ENCODE assay signal across 8 cellular contexts in the genomic region with DNA sequence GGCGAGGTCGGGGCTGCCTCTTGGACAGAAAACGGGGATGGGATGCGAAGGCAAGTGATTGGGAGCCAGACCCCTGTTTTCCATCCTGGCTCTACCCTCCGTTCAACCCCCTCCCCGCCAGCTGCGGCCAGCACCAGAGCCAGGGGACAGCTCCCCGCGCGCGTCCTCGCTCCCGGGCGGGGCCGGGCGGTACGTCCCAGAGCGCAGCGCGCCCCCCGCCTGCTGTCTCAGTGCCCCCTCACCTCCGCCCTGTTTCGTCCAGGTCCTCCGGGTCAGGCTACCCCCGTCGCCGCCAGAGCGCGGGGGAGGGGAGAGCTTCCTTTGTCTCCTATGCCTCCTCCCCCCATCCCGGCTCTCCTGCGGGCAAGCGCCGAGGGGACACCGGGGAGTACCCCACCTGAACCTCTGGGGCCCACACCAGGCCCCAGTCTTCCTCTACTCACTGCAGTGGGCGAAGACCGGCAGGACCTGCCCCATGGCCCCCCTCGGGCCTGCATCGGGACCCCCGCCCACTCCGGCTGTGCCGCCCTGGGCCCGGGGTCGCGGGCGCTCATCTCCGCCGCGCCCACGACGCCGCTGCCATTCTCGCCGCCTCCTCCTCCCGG. TPM values are rescaled to one million over a fixed set of nuclear protein-coding genes. Genes with fewer than 3 reads are reported as not detected.
DNase-seq lines count a peak whose midpoint lies in the region; ATAC-seq, FAIRE-seq and TF ChIP-seq lines count a peak whose summit lies in the region.

No MANE protein-coding gene starts in this region.

- TF ChIP-seq POLR2A in GM12878 (IDR thresholded peaks at IDR 0.05; ENCODE audit: low read depth, low read length): no peak; the same call in 1 of the 2 replicates

- no peaks in the 10 kb centered on the region for H3F3A ChIP-seq in PC-3 (ENCODE audit: low read length, unreplicated experiment)

- RAD21 ChIA-PET in GM12878 (lab: Charles Lee; ENCODE audit: unreplicated experiment): interaction anchor here (0.7 to 1.9 kb wide), 3 partner anchors 11 to 145 kb away, joined by 3 to 9 read pairs (median 4); no protein-coding TSS in a partner anchor

- 3% methylated on average over 41 of the region's 54 CpGs for WGBS in GM12878 (ENCODE audit: insufficient coverage, insufficient replicate concordance, low lambda C conversion rate, missing lambda C conversion rate)

- peak overlapping the region; percentile 81 for H3K4me3 Mint-ChIP-seq in CD4-positive, alpha-beta T cell
- peak overlapping the region; percentile 52 to 76 (median 70) for H3K4me3 Mint-ChIP-seq in immature natural killer cell

- TF ChIP-seq CTCF in CD4-positive, alpha-beta T cell (IDR thresholded peaks at IDR 0.05): no peak
- TF ChIP-seq CTCF in HEK293 (tag by site-specific recombination; IDR thresholded peaks at IDR 0.05): no peak
- TF ChIP-seq CTCF in PC-3 (conservative IDR thresholded peaks at IDR 0.05; ENCODE audit: low read depth, low read length): no peak
- no peak for TF ChIP-seq CTCF in GM12878 (IDR thresholded peaks at IDR 0.05 in 2 of 3, conservative IDR thresholded peaks at IDR 0.05 in 1 of 3; ENCODE audit: control insufficient read depth in 2 of 3, extremely low read depth in 1 of 3, insufficient read depth in 1 of 3, low read depth in 3 of 3, low read length in 3 of 3)

- H3K4me1 Mint-ChIP-seq in CD4-positive, alpha-beta T cell (ENCODE audit: low read depth): peaks cover 43% of the 10 kb centered on the region
- H3K4me1 Mint-ChIP-seq in immature natural killer cell: peaks cover 42 to 43% of the 10 kb centered on the region in 2 donors

- in situ Hi-C loops in GM12878 (cut with MboI): no loop called here

- no peak for TF ChIP-seq EP300 in GM12878 (IDR thresholded peaks at IDR 0.05; ENCODE audit: borderline replicate concordance in 1 of 2, control insufficient read depth in 1 of 2, low read depth in 2 of 2, low read length in 2 of 2)

- H3K79me2 ChIP-seq in PC-3 (ENCODE audit: low read length): no peaks in the 10 kb centered on the region
- H3K79me2 ChIP-seq in GM12878 (ENCODE audit: control insufficient read depth, insufficient read depth, low read length): no peaks in the 10 kb centered on the region

- H3K9ac ChIP-seq in PC-3 (ENCODE audit: low read length) (no peak overlapping the region; the same call in 1 of the 2 replicates), GM12878 (ENCODE audit: control insufficient read depth, insufficient read depth, low read length) (peak overlapping the region; percentile 24; the same call in 1 of the 2 replicates)

- DNase-seq in CD4-positive, alpha-beta T cell: peak in 5 of 10 experiments; percentile 28 to 56 (median 45)
- DNase-seq in PC-3 (peak; percentile 18), GM12878 (ENCODE audit: low read depth, low spot score) (no peak), immature natural killer cell (peak; percentile 38 to 49 (median 40)), NCI-H187 (lab: John Stamatoyannopoulos, UW) (no peak)
- DNase-seq in stimulated activated CD4-positive, alpha-beta T cell treated with anti-CD3 and anti-CD28 coated beads, Interleukin-4, amount 100 ng/mL, for 1 hour: peak; percentile 54

- ATAC-seq in CD4-positive, alpha-beta T cell (ENCODE audit: poor library complexity): peak; percentile 28
- ATAC-seq in PC-3 (peak; percentile 8; the same call in 1 of the 2 replicates), GM12878 (no peak), GM18520 (IDR thresholded peaks at IDR 0.05; ENCODE audit: unreplicated experiment) (no peak)

- no peaks in the 10 kb centered on the region for H3K9me3 ChIP-seq in CD4-positive, alpha-beta T cell (ENCODE audit: control insufficient read depth, low read length)
- H3K9me3 ChIP-seq in HEK293 (ENCODE audit: control insufficient read depth, insufficient read depth, low read depth, low read length): no peaks in the 10 kb centered on the region
- H3K9me3 ChIP-seq in PC-3 (ENCODE audit: low read length): no peaks in the 10 kb centered on the region
- H3K9me3 ChIP-seq in GM12878 (replicated peaks; ENCODE audit: control insufficient read depth, insufficient read depth, low read length): no peaks in the 10 kb centered on the region; the same call in 2 of the 3 replicates

- no peaks in the 10 kb centered on the region for H3K9me3 Mint-ChIP-seq in CD4-positive, alpha-beta T cell
- no peaks in the 10 kb centered on the region for H3K9me3 Mint-ChIP-seq in immature natural killer cell

- H3K27ac Mint-ChIP-seq in CD4-positive, alpha-beta T cell: no peak overlapping the region
- H3K27ac Mint-ChIP-seq in immature natural killer cell: no peak overlapping the region

- H3K27me3 Mint-ChIP-seq in CD4-positive, alpha-beta T cell: peaks cover 33% of the 10 kb centered on the region
- peaks cover 8 to 20% (median 12%) of the 10 kb centered on the region in 3 donors for H3K27me3 Mint-ChIP-seq in immature natural killer cell (ENCODE audit: low read depth in 3 of 3)

- POLR2A ChIA-PET in CD4-positive, alpha-beta T cell (lab: Charles Lee): interaction anchor here (0.6 to 2.5 kb wide), 7 partner anchors 12 to 147 kb away, joined by 3 to 11 read pairs (median 5); no protein-coding TSS in a partner anchor
- POLR2A ChIA-PET in HEK293 (lab: Yijun Ruan, JAX): interaction anchor here (0.5 to 2.3 kb wide), 5 partner anchors 11 to 145 kb away, joined by 3 to 7 read pairs (median 4); partner anchors contain the start of gene ERCC1
- POLR2A ChIA-PET in PC-3 (lab: Charles Lee; ENCODE audit: unreplicated experiment): no interaction called here
- POLR2A ChIA-PET in GM12878 (lab: Charles Lee): interaction anchor here (0.9 to 2.0 kb wide), 6 partner anchors 10 to 149 kb away, joined by 3 to 6 read pairs (median 3); no protein-coding TSS in a partner anchor

- no peak overlapping the region for H3K27ac ChIP-seq in CD4-positive, alpha-beta T cell (ENCODE audit: low read depth, low read length)
- H3K27ac ChIP-seq in HEK293 (ENCODE audit: extremely low read depth, low read depth, low read length) (no peak overlapping the region), PC-3 (ENCODE audit: low read length) (no peak overlapping the region), GM12878 (ENCODE audit: control insufficient read depth, insufficient read depth) (no peak overlapping the region)

- peaks cover 25% of the 10 kb centered on the region for H3K27me3 ChIP-seq in CD4-positive, alpha-beta T cell (ENCODE audit: control insufficient read depth, insufficient read depth, low read length)
- H3K27me3 ChIP-seq in PC-3 (ENCODE audit: low read length): no peaks in the 10 kb centered on the region
- peaks cover 0 to 9% of the 10 kb centered on the region in 2 experiments; a peak in 3 of 4 replicates for H3K27me3 ChIP-seq in GM12878 (replicated peaks in 1 of 2; ENCODE audit: control insufficient read depth in 2 of 2, insufficient read depth in 2 of 2, low read length in 1 of 2)

- no peak for TF ChIP-seq RAD21 in GM12878 (IDR thresholded peaks at IDR 0.05; ENCODE audit: insufficient read depth, low read depth, low read length)

- FAIRE-seq in GM12878 (lab: Jason Lieb, UNC): no peak

- H3K36me3 Mint-ChIP-seq in CD4-positive, alpha-beta T cell (ENCODE audit: low read depth): no peaks in the 10 kb centered on the region
- H3K36me3 Mint-ChIP-seq in immature natural killer cell: peaks cover 0 to 9% (median 8%) of the 10 kb centered on the region in 3 donors

- intact Hi-C loops in CD4-positive, alpha-beta T cell (cut with DNase I, micrococcal nuclease): no loop called here
- intact Hi-C loops in PC-3 (cut with micrococcal nuclease) (loop anchor here (10.0 kb wide), 1 partner anchor 148 kb away; no protein-coding TSS in a partner anchor), GM12878 (cut with micrococcal nuclease; ENCODE audit: unreplicated experiment) (loop anchor here (5.0 kb wide), 1 partner anchor 76 kb away; no protein-coding TSS in a partner anchor)

- H4K20me1 ChIP-seq in PC-3 (ENCODE audit: low read length) (no peaks in the 10 kb centered on the region), GM12878 (ENCODE audit: control insufficient read depth, insufficient read depth) (peaks cover 6% of the 10 kb centered on the region; the same call in 1 of the 2 replicates)

- H2AFZ ChIP-seq in PC-3 (ENCODE audit: low read length) (peak overlapping the region; percentile 72), GM12878 (ENCODE audit: control insufficient read depth, low read depth, low read length) (no peak overlapping the region; the same call in 1 of the 2 replicates)

- no peaks in the 10 kb centered on the region for H3K9me2 ChIP-seq in PC-3 (replicated peaks; ENCODE audit: low read length)

- BruUV-seq in PC-3 (replicated peaks; lab: Mats Ljungman, UMichigan) (no TSS peak), GM12878 (replicated peaks; lab: Mats Ljungman, UMichigan) (no TSS peak)

- peaks cover 6% of the 10 kb centered on the region for H3K4me1 ChIP-seq in HEK293 (ENCODE audit: control insufficient read depth, insufficient read depth, low read length)
- H3K4me1 ChIP-seq in PC-3 (ENCODE audit: insufficient read depth, low read length): peaks cover 7% of the 10 kb centered on the region; the same call in 1 of the 2 replicates
- peaks cover 22% of the 10 kb centered on the region for H3K4me1 ChIP-seq in GM12878 (ENCODE audit: control insufficient read depth, insufficient read depth, low read length)

- H3K4me2 ChIP-seq in PC-3 (ENCODE audit: low read length): peak overlapping the region; percentile 92
- peak overlapping the region; percentile 94 for H3K4me2 ChIP-seq in GM12878 (ENCODE audit: control insufficient read depth, insufficient read depth)

- SMC1A ChIA-PET in GM12878 (lab: Charles Lee; ENCODE audit: uncharacterized antibody, unreplicated experiment): interaction anchor here (1.0 to 1.5 kb wide), 2 partner anchors 146 to 147 kb away, joined by 3 read pairs; no protein-coding TSS in a partner anchor

- H3K4me3 ChIP-seq in HEK293 (ENCODE audit: low read depth, low read length) (peak overlapping the region; percentile 53), PC-3 (ENCODE audit: low read length) (peak overlapping the region; percentile 75), GM12878 (peak overlapping the region; percentile 55; the same call in 1 of the 2 replicates)

- H3K36me3 ChIP-seq in HEK293 (ENCODE audit: control insufficient read depth in 2 of 2, insufficient read depth in 1 of 2, low read length in 2 of 2): no peaks in the 10 kb centered on the region
- H3K36me3 ChIP-seq in PC-3 (ENCODE audit: low read depth, low read length): no peaks in the 10 kb centered on the region
- no peaks in the 10 kb centered on the region for H3K36me3 ChIP-seq in GM12878 (ENCODE audit: control insufficient read depth in 2 of 2, insufficient read depth in 2 of 2, low read length in 1 of 2)

- CTCF ChIA-PET in CD4-positive, alpha-beta T cell (lab: Charles Lee): interaction anchor here (1.0 to 5.1 kb wide), 6 partner anchors 10 to 146 kb away, joined by 4 to 32 read pairs (median 5); no protein-coding TSS in a partner anchor
- CTCF ChIA-PET in HEK293 (lab: Yijun Ruan, JAX): interaction anchor here (0.7 to 3.2 kb wide), 10 partner anchors 9 to 712 kb away, joined by 3 to 39 read pairs (median 8); no protein-coding TSS in a partner anchor
- CTCF ChIA-PET in PC-3 (lab: Charles Lee): no interaction called here
- CTCF ChIA-PET in GM12878 (lab: Yijun Ruan, JAX): interaction anchor here (0.6 to 6.6 kb wide), 6 partner anchors 9 to 94 kb away, joined by 3 to 65 read pairs (median 4); no protein-coding TSS in a partner anchor

RNA-seq across cellular contexts. Expression of gene RTN2, which starts 0.4 kb away (rescaled TPM):
- total RNA-seq in CD4-positive, alpha-beta T cell: under 1 TPM; 0.60 to 0.70 TPM
- 9.5 and 12.9 TPM in 2 replicates for total RNA-seq in PC-3 (2014; rRNA removed)
- 6.8 and 7.8 TPM in 2 replicates for total RNA-seq in GM12878 (2013; cell fraction: nucleolus; rRNA removed)
- 4.0 and 5.2 TPM in 2 replicates for total RNA-seq in GM12878 (2014; rRNA removed)
- total RNA-seq in GM12878 (2014; rRNA removed; fragmentation: Illumina TruSeq; extraction: Trizol): 3.4 and 4.2 TPM in 2 replicates
- total RNA-seq in GM12878 (2021): 9.7 and 11.6 TPM in 2 replicates
- 20.8 TPM for polyA plus RNA-seq in GM12878 (2011; ENCODE audit: low read depth)
- polyA plus RNA-seq in GM12878 (2011; rRNA removed): 1.1 and 2.6 TPM in 2 replicates
- 4.2 and 4.4 TPM in 2 replicates for polyA plus RNA-seq in GM12878 (2011; cell fraction: cytosol; rRNA removed)
- polyA plus RNA-seq in GM12878 (2011; cell fraction: nucleus; rRNA removed): 3.1 and 4.2 TPM in 2 replicates
- 18.2 and 18.6 TPM in 2 replicates for polyA plus RNA-seq in GM12878 (2012)
- 5.5 and 5.9 TPM in 2 replicates for polyA plus RNA-seq in GM12878 (2014; fragmentation: Illumina TruSeq; extraction: Trizol)
- under 1 TPM; 0.32 to 0.42 TPM for polyA plus RNA-seq in GM12878 (2014; fragmentation: Nextera tagmentation; extraction: Ambion mirVana)
- 10.3 and 11.0 TPM in 2 replicates for polyA plus RNA-seq in GM12878 (2014; rRNA removed)
- 1 to 10 TPM; 4.8 to 4.9 TPM for polyA plus RNA-seq in GM12878 (2016; fragmentation: Nextera tagmentation; extraction: Ambion mirVana)
- polyA minus RNA-seq in GM12878 (2011; rRNA and poly(A)+ RNA removed): 2.0 and 2.3 TPM in 2 replicates
- polyA minus RNA-seq in GM12878 (2011; cell fraction: cytosol; rRNA and poly(A)+ RNA removed): 1.7 and 1.8 TPM in 2 replicates
- polyA minus RNA-seq in GM12878 (2011; cell fraction: nucleus; rRNA and poly(A)+ RNA removed): 1.8 and 2.8 TPM in 2 replicates
- under 1 TPM in 2 of 3 donors, not detected in 1; 0.48 to 0.80 TPM for polyA plus RNA-seq in immature natural killer cell

RNA-seq across cellular contexts. Expression of gene PPM1N, which starts 1.8 kb away (rescaled TPM):
- total RNA-seq in CD4-positive, alpha-beta T cell: 1 to 10 TPM; 3.3 to 3.5 TPM
- total RNA-seq in PC-3 (2014; rRNA removed): 2.5 and 4.7 TPM in 2 replicates
- 2.0 and 2.5 TPM in 2 replicates for total RNA-seq in GM12878 (2013; cell fraction: nucleolus; rRNA removed)
- total RNA-seq in GM12878 (2014; rRNA removed): 3.4 and 4.1 TPM in 2 replicates
- 2.9 and 4.0 TPM in 2 replicates for total RNA-seq in GM12878 (2014; rRNA removed; fragmentation: Illumina TruSeq; extraction: Trizol)
- 3.5 and 4.1 TPM in 2 replicates for total RNA-seq in GM12878 (2021)
- 3.8 TPM for polyA plus RNA-seq in GM12878 (2011; ENCODE audit: low read depth)
- 1.6 and 1.7 TPM in 2 replicates for polyA plus RNA-seq in GM12878 (2011; rRNA removed)
- polyA plus RNA-seq in GM12878 (2011; cell fraction: cytosol; rRNA removed): 1.5 and 3.1 TPM in 2 replicates
- 1.8 and 2.5 TPM in 2 replicates for polyA plus RNA-seq in GM12878 (2011; cell fraction: nucleus; rRNA removed)
- polyA plus RNA-seq in GM12878 (2012): 3.9 and 4.9 TPM in 2 replicates
- polyA plus RNA-seq in GM12878 (2014; fragmentation: Illumina TruSeq; extraction: Trizol): 3.6 and 5.4 TPM in 2 replicates
- polyA plus RNA-seq in GM12878 (2014; fragmentation: Nextera tagmentation; extraction: Ambion mirVana): 1 to 10 TPM; 4.6 to 4.7 TPM
- 5.3 and 5.4 TPM in 2 replicates for polyA plus RNA-seq in GM12878 (2014; rRNA removed)
- polyA plus RNA-seq in GM12878 (2016; fragmentation: Nextera tagmentation; extraction: Ambion mirVana): 1 to 10 TPM; 2.6 to 3.2 TPM
- 1.1 TPM in 1 of 2 replicates, not detected in the other for polyA minus RNA-seq in GM12878 (2011; rRNA and poly(A)+ RNA removed)
- polyA minus RNA-seq in GM12878 (2011; cell fraction: cytosol; rRNA and poly(A)+ RNA removed): not detected in 2 replicates
- 0.24 and 0.86 TPM in 2 replicates for polyA minus RNA-seq in GM12878 (2011; cell fraction: nucleus; rRNA and poly(A)+ RNA removed)
- 1 to 10 TPM; 3.9 to 5.7 (median 4.0) TPM for polyA plus RNA-seq in immature natural killer cell

RNA-seq across cellular contexts. Expression of gene VASP, which starts 10.8 kb away (rescaled TPM):
- total RNA-seq in CD4-positive, alpha-beta T cell: 10 to 100 TPM; 49.9 to 55.5 TPM
- 120 and 158 TPM in 2 replicates for total RNA-seq in PC-3 (2014; rRNA removed)
- total RNA-seq in GM12878 (2013; cell fraction: nucleolus; rRNA removed): 67.3 and 71.5 TPM in 2 replicates
- 220 and 298 TPM in 2 replicates for total RNA-seq in GM12878 (2014; rRNA removed)
- 84.2 and 95.6 TPM in 2 replicates for total RNA-seq in GM12878 (2014; rRNA removed; fragmentation: Illumina TruSeq; extraction: Trizol)
- 217 and 228 TPM in 2 replicates for total RNA-seq in GM12878 (2021)
- polyA plus RNA-seq in GM12878 (2011; ENCODE audit: low read depth): 35.0 TPM
- 59.1 and 74.0 TPM in 2 replicates for polyA plus RNA-seq in GM12878 (2011; rRNA removed)
- 87.1 and 124 TPM in 2 replicates for polyA plus RNA-seq in GM12878 (2011; cell fraction: cytosol; rRNA removed)
- polyA plus RNA-seq in GM12878 (2011; cell fraction: nucleus; rRNA removed): 95.6 and 133 TPM in 2 replicates
- polyA plus RNA-seq in GM12878 (2012): 73.2 and 77.3 TPM in 2 replicates
- 98.4 and 139 TPM in 2 replicates for polyA plus RNA-seq in GM12878 (2014; fragmentation: Illumina TruSeq; extraction: Trizol)
- 10 to 100 TPM; 19.5 to 27.5 TPM for polyA plus RNA-seq in GM12878 (2014; fragmentation: Nextera tagmentation; extraction: Ambion mirVana)
- polyA plus RNA-seq in GM12878 (2014; rRNA removed): 188 and 276 TPM in 2 replicates
- 10 to 100 TPM; 39.8 to 50.4 TPM for polyA plus RNA-seq in GM12878 (2016; fragmentation: Nextera tagmentation; extraction: Ambion mirVana)
- 43.7 and 84.4 TPM in 2 replicates for polyA minus RNA-seq in GM12878 (2011; rRNA and poly(A)+ RNA removed)
- 58.4 and 68.9 TPM in 2 replicates for polyA minus RNA-seq in GM12878 (2011; cell fraction: cytosol; rRNA and poly(A)+ RNA removed)
- polyA minus RNA-seq in GM12878 (2011; cell fraction: nucleus; rRNA and poly(A)+ RNA removed): 42.8 and 79.8 TPM in 2 replicates
- polyA plus RNA-seq in immature natural killer cell: 100 to 1,000 TPM in 1 of 3 donors, 10 to 100 TPM in 2; 91.2 to 126 (median 93.4) TPM

RNA-seq across cellular contexts. Expression of gene FOSB, which starts 28.7 kb away (rescaled TPM):
- 100 to 1,000 TPM; 422 to 424 TPM for total RNA-seq in CD4-positive, alpha-beta T cell
- 35.8 and 60.5 TPM in 2 replicates for total RNA-seq in PC-3 (2014; rRNA removed)
- 2.5 and 2.8 TPM in 2 replicates for total RNA-seq in GM12878 (2013; cell fraction: nucleolus; rRNA removed)
- total RNA-seq in GM12878 (2014; rRNA removed): 0.11 and 0.44 TPM in 2 replicates
- 0.14 and 0.31 TPM in 2 replicates for total RNA-seq in GM12878 (2014; rRNA removed; fragmentation: Illumina TruSeq; extraction: Trizol)
- 0.56 and 0.69 TPM in 2 replicates for total RNA-seq in GM12878 (2021)
- 0.52 TPM for polyA plus RNA-seq in GM12878 (2011; ENCODE audit: low read depth)
- 0.13 and 0.20 TPM in 2 replicates for polyA plus RNA-seq in GM12878 (2011; rRNA removed)
- polyA plus RNA-seq in GM12878 (2011; cell fraction: cytosol; rRNA removed): 0.25 and 0.34 TPM in 2 replicates
- 1.6 and 1.8 TPM in 2 replicates for polyA plus RNA-seq in GM12878 (2011; cell fraction: nucleus; rRNA removed)
- polyA plus RNA-seq in GM12878 (2012): 0.83 and 1.1 TPM in 2 replicates
- polyA plus RNA-seq in GM12878 (2014; fragmentation: Illumina TruSeq; extraction: Trizol): 0.28 and 0.35 TPM in 2 replicates
- polyA plus RNA-seq in GM12878 (2014; fragmentation: Nextera tagmentation; extraction: Ambion mirVana): under 1 TPM; 0.06 to 0.07 TPM
- 0.24 and 0.34 TPM in 2 replicates for polyA plus RNA-seq in GM12878 (2014; rRNA removed)
- polyA plus RNA-seq in GM12878 (2016; fragmentation: Nextera tagmentation; extraction: Ambion mirVana): under 1 TPM; 0.29 to 0.45 TPM
- polyA minus RNA-seq in GM12878 (2011; rRNA and poly(A)+ RNA removed): 1.8 and 2.5 TPM in 2 replicates
- not detected in 2 replicates for polyA minus RNA-seq in GM12878 (2011; cell fraction: cytosol; rRNA and poly(A)+ RNA removed)
- polyA minus RNA-seq in GM12878 (2011; cell fraction: nucleus; rRNA and poly(A)+ RNA removed): 3.9 and 7.5 TPM in 2 replicates
- polyA plus RNA-seq in immature natural killer cell: 10 to 100 TPM; 11.6 to 30.1 (median 11.6) TPM

Comparison
In these comparisons a context has a peak if more than half of its experiments do, and no peak if none do; other contexts are left out.
1. ATAC-seq: peak in CD4-positive, alpha-beta T cell (single experiment) and PC-3 (single experiment); none in GM12878 (single experiment) and GM18520 (single experiment).
2. DNase-seq: peak in PC-3 (single experiment), immature natural killer cell (3 of 3) and stimulated activated CD4-positive, alpha-beta T cell treated with anti-CD3 and anti-CD28 coated beads, Interleukin-4, amount 100 ng/mL, for 1 hour (single experiment); none in GM12878 (single experiment) and NCI-H187 (0 of 2).
3. intact Hi-C loops: an anchor here in PC-3 (10.0 kb wide) and GM12878 (5.0 kb wide); none called in CD4-positive, alpha-beta T cell.
4. Peak in every context shown above with its lines, with median percentiles within 50 percentile points of each other: H3K4me3 ChIP-seq.